ENCODE assay signal across 23 cellular contexts in genomic region chrX:22147214-22147613, GRCh38.
"Had no signal": no experiment of that assay in that cellular context is flagged by ENCODE, and none has a peak within 500 bp of the region (broad histone marks: within the 10 kb centered on the region; RNA-seq: fewer than 3 reads in every experiment).

No MANE protein-coding gene starts in this region.

- FAIRE-seq: K562, TTC549 had no signal

- H3K36me3 Mint-ChIP-seq: activated naive CD4-positive, alpha-beta T cell treated with anti-CD3 and anti-CD28 coated beads, Interleukin-2, amount 10 ng/mL, durations not matched to agents 7 days and 5 days; T-cell had no signal

- H3K27me3 Mint-ChIP-seq: activated B cell treated with CpG ODN at 0.5 μM for 24 hours; activated CD4-positive, alpha-beta T cell treated with anti-CD3 and anti-CD28 coated beads, Interleukin-2, amount 10 ng/mL, durations not matched to agents 7 days and 5 days; activated CD8-positive, alpha-beta T cell treated with anti-CD3 and anti-CD28 coated beads for 36 hours; activated naive CD4-positive, alpha-beta T cell treated with anti-CD3 and anti-CD28 coated beads, Interleukin-2, amount 10 ng/mL, durations not matched to agents 7 days and 5 days; activated naive CD8-positive, alpha-beta T cell treated with anti-CD3 and anti-CD28 coated beads for 36 hours had no signal

- H3K27ac Mint-ChIP-seq: activated B cell treated with CpG ODN at 0.5 μM for 24 hours; activated CD4-positive, alpha-beta T cell treated with anti-CD3 and anti-CD28 coated beads, Interleukin-2, amount 10 ng/mL, durations not matched to agents 7 days and 5 days; activated CD8-positive, alpha-beta T cell treated with anti-CD3 and anti-CD28 coated beads for 36 hours; activated naive CD4-positive, alpha-beta T cell treated with anti-CD3 and anti-CD28 coated beads, Interleukin-2, amount 10 ng/mL, durations not matched to agents 7 days and 5 days; activated naive CD8-positive, alpha-beta T cell treated with anti-CD3 and anti-CD28 coated beads for 36 hours; activated T-cell treated with anti-CD3 and anti-CD28 coated beads, Interleukin-2, amount 50 U/mL, for 72 hours; activated T-helper 2 cell treated with anti-CD3 and anti-CD28 coated beads, Interferon-gamma antibody, Interleukin-2, Interleukin-4, amounts not matched to agents 10 μg/mL and 5 μg/mL and 100 μg/mL, durations not matched to agents 14 hours and 24 hours and 36 hours; T-cell had no signal

- DNase-seq: activated B cell treated with CpG ODN at 0.5 μM for 24 hours; activated CD4-positive, alpha-beta T cell treated with anti-CD3 and anti-CD28 coated beads, Interleukin-2, amount 10 ng/mL, durations not matched to agents 7 days and 5 days; activated CD8-positive, alpha-beta memory T cell treated with anti-CD3 and anti-CD28 coated beads, Interleukin-2, amount 50 U/mL, for 4 hours; activated CD8-positive, alpha-beta T cell treated with anti-CD3 and anti-CD28 coated beads for 36 hours; activated gamma-delta T cell treated with Interleukin-2 at 50 U/mL for 16 hours; activated naive CD4-positive, alpha-beta T cell treated with anti-CD3 and anti-CD28 coated beads, Interleukin-2, amount 10 ng/mL, durations not matched to agents 7 days and 5 days; activated naive CD8-positive, alpha-beta T cell treated with anti-CD3 and anti-CD28 coated beads for 36 hours; activated T-cell treated with anti-CD3 and anti-CD28 coated beads, Interleukin-2, amount 50 U/mL, for 72 hours; Karpas-422; MM.1S; NCI-H1105; NCI-H1436; NCI-H1694 treated with DMSO at 0.1 percent for 48 hours; NCI-H2081; NCI-H510A treated with DMSO at 0.1 percent for 48 hours; PC-9; T-cell; T-helper 2 cell; T1000 had no signal

- H2AFZ ChIP-seq: PC-9 had no signal

- H3K4me3 ChIP-seq: K562, PC-9, SK-N-MC had no signal

- H3K4me1 Mint-ChIP-seq: activated B cell treated with CpG ODN at 0.5 μM for 24 hours; activated CD4-positive, alpha-beta T cell treated with anti-CD3 and anti-CD28 coated beads, Interleukin-2, amount 10 ng/mL, durations not matched to agents 7 days and 5 days; activated naive CD4-positive, alpha-beta T cell treated with anti-CD3 and anti-CD28 coated beads, Interleukin-2, amount 10 ng/mL, durations not matched to agents 7 days and 5 days; activated naive CD8-positive, alpha-beta T cell treated with anti-CD3 and anti-CD28 coated beads for 36 hours; T-cell had no signal

- H3K4me2 ChIP-seq: PC-9 had no signal

- H3K27ac ChIP-seq: PC-9, SK-N-MC had no signal

- ATAC-seq: activated CD8-positive, alpha-beta T cell treated with anti-CD3 and anti-CD28 coated beads for 36 hours; activated T-cell treated with anti-CD3 and anti-CD28 coated beads, Interleukin-2, amount 50 U/mL, for 72 hours; K562; T-cell had no signal

- H3K9me3 Mint-ChIP-seq: activated B cell treated with CpG ODN at 0.5 μM for 24 hours; activated CD4-positive, alpha-beta T cell treated with anti-CD3 and anti-CD28 coated beads, Interleukin-2, amount 10 ng/mL, durations not matched to agents 7 days and 5 days; activated CD8-positive, alpha-beta T cell treated with anti-CD3 and anti-CD28 coated beads for 36 hours; activated naive CD4-positive, alpha-beta T cell treated with anti-CD3 and anti-CD28 coated beads, Interleukin-2, amount 10 ng/mL, durations not matched to agents 7 days and 5 days; activated naive CD8-positive, alpha-beta T cell treated with anti-CD3 and anti-CD28 coated beads for 36 hours; activated T-cell treated with anti-CD3 and anti-CD28 coated beads, Interleukin-2, amount 50 U/mL, for 72 hours; activated T-helper 2 cell treated with anti-CD3 and anti-CD28 coated beads, Interferon-gamma antibody, Interleukin-2, Interleukin-4, amounts not matched to agents 10 μg/mL and 5 μg/mL and 100 μg/mL, durations not matched to agents 14 hours and 24 hours and 36 hours; T-cell had no signal

- H3K4me3 Mint-ChIP-seq: activated B cell treated with CpG ODN at 0.5 μM for 24 hours; activated CD4-positive, alpha-beta T cell treated with anti-CD3 and anti-CD28 coated beads, Interleukin-2, amount 10 ng/mL, durations not matched to agents 7 days and 5 days; activated CD8-positive, alpha-beta T cell treated with anti-CD3 and anti-CD28 coated beads for 36 hours; activated naive CD4-positive, alpha-beta T cell treated with anti-CD3 and anti-CD28 coated beads, Interleukin-2, amount 10 ng/mL, durations not matched to agents 7 days and 5 days; activated naive CD8-positive, alpha-beta T cell treated with anti-CD3 and anti-CD28 coated beads for 36 hours; activated T-cell treated with anti-CD3 and anti-CD28 coated beads, Interleukin-2, amount 50 U/mL, for 72 hours; T-cell had no signal
